Comparison of ENCODE assay signal across 2 cellular contexts in the genomic region with DNA sequence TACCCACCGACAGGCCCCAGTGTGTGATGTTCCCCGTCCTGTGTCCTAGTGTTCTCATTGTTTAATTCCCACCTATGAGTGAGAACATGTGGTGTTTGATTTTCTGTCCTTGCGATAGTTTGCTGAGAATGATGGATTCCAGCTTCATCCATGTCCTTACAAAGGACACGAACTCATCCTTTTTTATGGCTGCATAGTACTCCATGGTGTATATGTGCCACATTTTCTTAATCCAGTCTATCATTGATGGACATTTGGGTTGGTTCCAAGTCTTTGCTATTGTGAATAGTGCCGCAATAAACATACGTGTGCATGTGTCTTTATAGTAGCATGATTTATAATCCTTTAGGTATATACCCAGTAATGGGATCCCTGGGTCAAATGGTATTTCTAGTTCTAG. TPM values are rescaled to one million over a fixed set of nuclear protein-coding genes. Genes with fewer than 3 reads are reported as not detected.
DNase-seq lines count a peak whose midpoint lies in the region; ATAC-seq, FAIRE-seq and TF ChIP-seq lines count a peak whose summit lies in the region.
"Not testable (repeated sequence)": the region's sequence is repeated elsewhere in the genome, so short reads cannot be mapped to it uniquely, and the experiment has no call there.

No MANE protein-coding gene starts in this region.

- H3K27ac ChIP-seq in HEK293 (ENCODE audit: extremely low read depth, low read depth, low read length); K562 (ENCODE audit: extremely low read depth, low read depth, low read length): not testable (repeated sequence)

- H2AFZ ChIP-seq in K562 (ENCODE audit: low read depth, low read length): not testable (repeated sequence)

- H3K9ac ChIP-seq in K562 (ENCODE audit: insufficient read depth in 1 of 2, low read depth in 2 of 2, low read length in 2 of 2): not testable (repeated sequence)

- H3K27me3 ChIP-seq in K562 (ENCODE audit: control insufficient read depth in 2 of 2, insufficient read depth in 2 of 2, low read length in 2 of 2): not testable (repeated sequence)

- POLR2A ChIA-PET in HEK293 (lab: Yijun Ruan, JAX); K562 (lab: Yijun Ruan, JAX): not testable (repeated sequence)

- ATAC-seq in K562: not testable (repeated sequence)

- 4% methylated on average over 4 of the region's 6 CpGs for WGBS in K562 (ENCODE audit: insufficient coverage, low coverage, missing lambda C conversion rate)

- not testable (repeated sequence) for H3K4me3 ChIP-seq in HEK293 (ENCODE audit: low read depth, low read length); K562

- not testable (repeated sequence) for H3K4me1 ChIP-seq in HEK293 (ENCODE audit: control insufficient read depth, insufficient read depth, low read length); K562 (replicated peaks in 1 of 2; ENCODE audit: control insufficient read depth in 2 of 2, insufficient read depth in 2 of 2, low read length in 2 of 2)

- not testable (repeated sequence) for TF ChIP-seq EP300 in K562 (IDR thresholded peaks at IDR 0.05; ENCODE audit: low read length)

- not testable (repeated sequence) for TF ChIP-seq POLR2A in K562 (conservative IDR thresholded peaks at IDR 0.05)

- H3K79me2 ChIP-seq in K562 (ENCODE audit: control insufficient read depth, insufficient read depth, low read length): not testable (repeated sequence)

- not testable (repeated sequence) for H3K9me3 ChIP-seq in HEK293 (ENCODE audit: control insufficient read depth, insufficient read depth, low read depth, low read length); K562 (replicated peaks; ENCODE audit: control insufficient read depth, insufficient read depth, low read depth, low read length)

- not testable (repeated sequence) for FAIRE-seq in K562 (lab: Jason Lieb, UNC)

- H3K4me2 ChIP-seq in K562 (ENCODE audit: insufficient read depth, low read length): not testable (repeated sequence)

- TF ChIP-seq RAD21 in K562 (CRISPR knock-in tag; conservative IDR thresholded peaks at IDR 0.05 in 1 of 2, IDR thresholded peaks at IDR 0.05 in 1 of 2): not testable (repeated sequence)

- H4K20me1 ChIP-seq in K562 (replicated peaks; ENCODE audit: control insufficient read depth, insufficient read depth, low read length): not testable (repeated sequence)

- in situ Hi-C loops in K562 (cut with MboI): not testable (repeated sequence)

- TF ChIP-seq CTCF in HEK293 (tag by site-specific recombination; IDR thresholded peaks at IDR 0.05); K562 (IDR thresholded peaks at IDR 0.05 in 2 of 3, conservative IDR thresholded peaks at IDR 0.05 in 1 of 3; ENCODE audit: insufficient read depth in 2 of 3, low read depth in 1 of 3, low read length in 3 of 3): not testable (repeated sequence)

- BruUV-seq in K562 (replicated peaks; lab: Mats Ljungman, UMichigan): not testable (repeated sequence)

- not testable (repeated sequence) for H3K36me3 ChIP-seq in HEK293 (ENCODE audit: control insufficient read depth in 2 of 2, insufficient read depth in 1 of 2, low read length in 2 of 2); K562 (ENCODE audit: control insufficient read depth, insufficient read depth, low read length)

- DNase-seq in K562 (ENCODE audit: extremely low read depth in 1 of 4, low spot score in 3 of 4): not testable (repeated sequence)

- CTCF ChIA-PET in HEK293 (lab: Yijun Ruan, JAX); K562 (lab: Yijun Ruan, JAX; ENCODE audit: low intra/inter-chr PET ratio): not testable (repeated sequence)

- H3K9me1 ChIP-seq in K562 (ENCODE audit: control insufficient read depth, insufficient read depth, low read length): not testable (repeated sequence)

- intact Hi-C loops in K562 (cut with micrococcal nuclease): not testable (repeated sequence)

TF ChIP-seq in HEK293, 187 proteins besides CTCF, POLR2A, EP300 and RAD21:
- TF ChIP-seq, protein P1, sequence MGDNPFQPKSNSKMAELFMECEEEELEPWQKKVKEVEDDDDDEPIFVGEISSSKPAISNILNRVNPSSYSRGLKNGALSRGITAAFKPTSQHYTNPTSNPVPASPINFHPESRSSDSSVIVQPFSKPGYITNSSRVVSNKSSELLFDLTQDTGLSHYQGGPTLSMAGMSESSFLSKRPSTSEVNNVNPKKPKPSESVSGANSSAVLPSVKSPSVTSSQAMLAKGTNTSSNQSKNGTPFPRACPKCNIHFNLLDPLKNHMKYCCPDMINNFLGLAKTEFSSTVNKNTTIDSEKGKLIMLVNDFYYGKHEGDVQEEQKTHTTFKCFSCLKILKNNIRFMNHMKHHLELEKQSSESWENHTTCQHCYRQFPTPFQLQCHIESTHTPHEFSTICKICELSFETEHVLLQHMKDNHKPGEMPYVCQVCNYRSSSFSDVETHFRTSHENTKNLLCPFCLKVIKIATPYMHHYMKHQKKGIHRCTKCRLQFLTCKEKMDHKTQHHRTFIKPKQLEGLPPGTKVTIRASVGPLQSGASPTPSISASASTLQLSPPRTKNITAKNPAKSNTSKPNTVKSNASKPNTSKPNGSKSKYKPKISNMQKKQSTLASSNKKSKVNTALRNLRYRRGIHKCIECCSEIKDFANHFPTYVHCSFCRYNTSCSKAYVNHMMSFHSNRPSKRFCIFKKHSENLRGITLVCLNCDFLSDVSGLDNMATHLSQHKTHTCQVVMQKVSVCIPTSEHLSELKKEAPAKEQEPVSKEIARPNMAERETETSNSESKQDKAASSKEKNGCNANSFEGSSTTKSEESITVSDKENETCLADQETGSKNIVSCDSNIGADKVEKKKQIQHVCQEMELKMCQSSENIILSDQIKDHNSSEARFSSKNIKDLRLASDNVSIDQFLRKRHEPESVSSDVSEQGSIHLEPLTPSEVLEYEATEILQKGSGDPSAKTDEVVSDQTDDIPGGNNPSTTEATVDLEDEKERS (tag by site-specific recombination; IDR thresholded peaks at IDR 0.05): 0 out of 2 replicates have a peak, but pooled peaks have one; percentile 58
- peak; percentile 79 for TF ChIP-seq ZNF146 (tag by site-specific recombination; IDR thresholded peaks at IDR 0.05)

TF ChIP-seq in K562, 482 proteins besides CTCF, POLR2A, EP300 and RAD21:
- TF ChIP-seq ZNF146 (CRISPR knock-in tag; IDR thresholded peaks at IDR 0.05; ENCODE audit: unreplicated experiment): peak; percentile 60

RNA-seq across cellular contexts. Expression of a gene that starts 15.5 kb away (rescaled TPM):
- total RNA-seq in K562 (2011; cell fraction: chromatin; rRNA removed; ENCODE audit: low replicate concordance): 93.1 and 115 TPM in 2 replicates
- total RNA-seq in K562 (2011; cell fraction: nucleolus; rRNA removed): 55.0 and 57.7 TPM in 2 replicates
- total RNA-seq in K562 (2011; cell fraction: nucleoplasm; rRNA removed): 70.5 and 103 TPM in 2 replicates
- total RNA-seq in K562 (2014; rRNA removed) (8.6 and 12.0 TPM in 2 replicates), K562 (2014; rRNA removed; fragmentation: Illumina TruSeq; extraction: Trizol) (18.2 and 20.3 TPM in 2 replicates), K562 (2015; rRNA removed; fragmentation: Illumina TruSeq; extraction: Trizol) (21.2 and 25.0 TPM in 2 replicates), K562 (2021) (32.2 and 34.7 TPM in 2 replicates)
- polyA plus RNA-seq in K562 (2011; rRNA removed) (23.9 and 30.1 TPM in 2 replicates), K562 (2014; fragmentation: Illumina TruSeq; extraction: Trizol) (31.3 and 32.4 TPM in 2 replicates), K562 (2014; fragmentation: Nextera tagmentation; extraction: Ambion mirVana) (10 to 100 TPM; 69.0 to 74.6 TPM), K562 (2014; rRNA removed) (29.3 and 34.2 TPM in 2 replicates)
- polyA plus RNA-seq in K562 (2011; cell fraction: cytosol; rRNA removed): 32.0 and 57.1 TPM in 2 replicates
- 43.7 and 90.2 TPM in 2 replicates for polyA plus RNA-seq in K562 (2011; cell fraction: nucleus; rRNA removed)
- 23.4 and 26.3 TPM in 2 replicates for polyA plus RNA-seq in K562 (2012)
- polyA minus RNA-seq in K562 (2011; rRNA and poly(A)+ RNA removed): 35.2 and 39.5 TPM in 2 replicates
- polyA minus RNA-seq in K562 (2011; cell fraction: cytosol; rRNA and poly(A)+ RNA removed): 22.0 and 27.3 TPM in 2 replicates
- polyA minus RNA-seq in K562 (2011; cell fraction: nucleus; rRNA and poly(A)+ RNA removed): 43.6 and 57.0 TPM in 2 replicates
